ENCODE assay signal across 8 cellular contexts in genomic region chr22:23858484-23858815, GRCh38. TPM values are rescaled to one million over a fixed set of nuclear protein-coding genes. Genes with fewer than 3 reads are reported as not detected.
A peak's percentile ranks its signal among the peaks of the same experiment; 100 is the strongest.
DNase-seq lines count a peak whose midpoint lies in the region; ATAC-seq and TF ChIP-seq lines count a peak whose summit lies in the region.

No MANE protein-coding gene starts in this region.

- H3K27me3 ChIP-seq in CD4-positive, alpha-beta memory T cell (ENCODE audit: insufficient read depth, low read length): no peaks in the 10 kb centered on the region
- no peaks in the 10 kb centered on the region for H3K27me3 ChIP-seq in PC-9 (ENCODE audit: insufficient read depth, low read depth)
- no peaks in the 10 kb centered on the region for H3K27me3 ChIP-seq in ovary

- no peaks in the 10 kb centered on the region for H4K20me1 ChIP-seq in PC-9 (ENCODE audit: insufficient read depth)

- H3K4me1 Mint-ChIP-seq in CD4-positive, alpha-beta memory T cell: peaks cover 14 to 24% (median 19%) of the 10 kb centered on the region in 4 donors

- no peak for TF ChIP-seq EP300 in ovary (IDR thresholded peaks at IDR 0.05)

- H3K36me3 Mint-ChIP-seq in CD4-positive, alpha-beta memory T cell: peaks cover 6 to 8% of the 10 kb centered on the region in 2 donors

- no peak for DNase-seq in CD4-positive, alpha-beta memory T cell
- no peak for DNase-seq in PC-9
- no peak for DNase-seq in epithelial cell of proximal tubule (ENCODE audit: low read depth)
- no peak for DNase-seq in ovary
- no peak for DNase-seq in OCI-M2 (lab: John Stamatoyannopoulos, UW; ENCODE audit: unreplicated experiment)
- DNase-seq in NCI-H187 (lab: John Stamatoyannopoulos, UW): no peak
- no peak for DNase-seq in NCI-H1417 treated with DMSO at 0.1 percent for 48 hours (lab: John Stamatoyannopoulos, UW)

- ATAC-seq in HG03196 (IDR thresholded peaks at IDR 0.05; ENCODE audit: unreplicated experiment): no peak

- peak overlapping the region; percentile 84 to 94 (median 89) for H3K27ac Mint-ChIP-seq in CD4-positive, alpha-beta memory T cell

- peak overlapping the region; percentile 86 to 98 for H3K4me3 ChIP-seq in CD4-positive, alpha-beta memory T cell (ENCODE audit: low read length in 2 of 2)
- H3K4me3 ChIP-seq in PC-9 (peak overlapping the region; percentile 77), epithelial cell of proximal tubule (ENCODE audit: low read depth, low read length) (peak overlapping the region; percentile 96), ovary (peak overlapping the region; percentile 72)

- H3K4me3 Mint-ChIP-seq in CD4-positive, alpha-beta memory T cell: peak overlapping the region; percentile 92 to 98 (median 95)

- peaks cover 20% of the 10 kb centered on the region for H3K79me2 ChIP-seq in PC-9 (ENCODE audit: low read depth)

- H3K9me2 ChIP-seq in PC-9 (ENCODE audit: insufficient read depth): no peaks in the 10 kb centered on the region

- no TSS peak for BruUV-seq in PC-9 (replicated peaks; lab: Mats Ljungman, UMichigan)

- 27 to 38% (median 28%) methylated on average over 7 of the region's 7 CpGs for WGBS in ovary, 3 donors

- peak overlapping the region; percentile 76 for H3K27ac ChIP-seq in CD4-positive, alpha-beta memory T cell (ENCODE audit: low read depth, low read length)
- H3K27ac ChIP-seq in PC-9 (no peak overlapping the region), ovary (no peak overlapping the region)

- peak overlapping the region; percentile 86 for H2AFZ ChIP-seq in PC-9

- peaks cover 12% of the 10 kb centered on the region; the same call in 1 of the 2 replicates for H3F3A ChIP-seq in PC-9 (ENCODE audit: insufficient read depth, low read depth)

- H3K27me3 Mint-ChIP-seq in CD4-positive, alpha-beta memory T cell: no peaks in the 10 kb centered on the region

- no peaks in the 10 kb centered on the region for H3K9me3 ChIP-seq in CD4-positive, alpha-beta memory T cell (ENCODE audit: control insufficient read depth in 1 of 2, low read length in 2 of 2)
- H3K9me3 ChIP-seq in PC-9 (ENCODE audit: insufficient read depth, low read depth) (no peaks in the 10 kb centered on the region), ovary (no peaks in the 10 kb centered on the region)

- POLR2A ChIA-PET in CD4-positive, alpha-beta memory T cell (lab: Charles Lee; ENCODE audit: partially characterized antibody): interaction anchor here (0.5 to 3.4 kb wide), 10 partner anchors 9 to 162 kb away, joined by 3 to 73 read pairs (median 8); partner anchors contain the start of genes CABIN1, DERL3, MIF and ZNF70
- POLR2A ChIA-PET in PC-9 (lab: Charles Lee; ENCODE audit: unreplicated experiment): no interaction called here

- CTCF ChIA-PET in CD4-positive, alpha-beta memory T cell (lab: Charles Lee; ENCODE audit: partially characterized antibody): interaction anchor here (0.9 to 3.5 kb wide), 5 partner anchors 9 to 108 kb away, joined by 3 to 32 read pairs (median 12); partner anchors contain the start of genes MIF and ZNF70
- CTCF ChIA-PET in PC-9 (lab: Charles Lee): no interaction called here

- TF ChIP-seq POLR2A in ovary (IDR thresholded peaks at IDR 0.05): no peak

- no peaks in the 10 kb centered on the region for H3K9me3 Mint-ChIP-seq in CD4-positive, alpha-beta memory T cell

- H3K36me3 ChIP-seq in CD4-positive, alpha-beta memory T cell (ENCODE audit: insufficient read depth, low read length): no peaks in the 10 kb centered on the region
- no peaks in the 10 kb centered on the region for H3K36me3 ChIP-seq in PC-9 (ENCODE audit: low read depth)
- H3K36me3 ChIP-seq in ovary: no peaks in the 10 kb centered on the region

- TF ChIP-seq CTCF in PC-9 (conservative IDR thresholded peaks at IDR 0.05): no peak
- TF ChIP-seq CTCF in epithelial cell of proximal tubule (conservative IDR thresholded peaks at IDR 0.05; ENCODE audit: low read depth, low read length): no peak
- no peak for TF ChIP-seq CTCF in ovary (IDR thresholded peaks at IDR 0.05)

- peak overlapping the region; percentile 80 for H3K4me2 ChIP-seq in PC-9

- intact Hi-C loops in CD4-positive, alpha-beta memory T cell (cut with micrococcal nuclease): loop anchor here (5.0 to 10.0 kb wide), 2 partner anchors 34 to 96 kb away; partner anchors contain the start of gene MIF
- intact Hi-C loops in PC-9 (cut with micrococcal nuclease; ENCODE audit: unreplicated experiment) (loop anchor here (5.0 kb wide), 1 partner anchor 91 kb away; the partner anchor contains the start of gene CHCHD10), ovary (cut with DNase I) (no loop called here)

- H3K4me1 ChIP-seq in CD4-positive, alpha-beta memory T cell (ENCODE audit: insufficient read depth, low read length): peaks cover 19% of the 10 kb centered on the region
- H3K4me1 ChIP-seq in PC-9 (replicated peaks; ENCODE audit: insufficient read depth) (peaks cover 5% of the 10 kb centered on the region; the same call in 1 of the 2 replicates), ovary (ENCODE audit: insufficient read depth) (no peaks in the 10 kb centered on the region)

RNA-seq across cellular contexts. Expression of gene SLC2A11, which starts 0.8 kb away (rescaled TPM):
- 10 to 100 TPM; 24.5 to 27.2 TPM for total RNA-seq in CD4-positive, alpha-beta memory T cell
- 1 to 10 TPM; 3.9 to 5.0 TPM for polyA plus RNA-seq in CD4-positive, alpha-beta memory T cell
- 24.0 and 26.9 TPM in 2 replicates for total RNA-seq in PC-9 (2021)
- total RNA-seq in epithelial cell of proximal tubule: 13.1 and 14.3 TPM in 2 replicates
- total RNA-seq in ovary: 10 to 100 TPM; 14.2 to 25.3 (median 17.2) TPM
- 10 to 100 TPM; 13.7 to 15.0 TPM for polyA plus RNA-seq in ovary

RNA-seq across cellular contexts. Expression of gene DERL3, which starts 19.6 kb away (rescaled TPM):
- total RNA-seq in CD4-positive, alpha-beta memory T cell: 1 to 10 TPM; 1.9 to 2.9 TPM
- 1 to 10 TPM in 1 of 2 donors, under 1 TPM in 1; 0.25 to 1.5 TPM for polyA plus RNA-seq in CD4-positive, alpha-beta memory T cell
- total RNA-seq in PC-9 (2021): 0.41 and 1.2 TPM in 2 replicates
- 0.12 and 2.3 TPM in 2 replicates for total RNA-seq in epithelial cell of proximal tubule
- total RNA-seq in ovary: 1 to 10 TPM in 5 of 7 donors, under 1 TPM in 2; 0.76 to 3.9 (median 2.0) TPM
- polyA plus RNA-seq in ovary: 1 to 10 TPM in 1 of 2 donors, under 1 TPM in 1; 0.45 to 1.5 TPM

RNA-seq across cellular contexts. Expression of gene MIF, which starts 35.7 kb away (rescaled TPM):
- 100 to 1,000 TPM; 208 to 217 TPM for total RNA-seq in CD4-positive, alpha-beta memory T cell
- polyA plus RNA-seq in CD4-positive, alpha-beta memory T cell: 1,000 to 10,000 TPM; 1,156 to 1,346 TPM
- total RNA-seq in PC-9 (2021): 531 and 695 TPM in 2 replicates
- total RNA-seq in epithelial cell of proximal tubule: 901 and 1,073 TPM in 2 replicates
- total RNA-seq in ovary: 100 to 1,000 TPM; 194 to 426 (median 362) TPM
- polyA plus RNA-seq in ovary: 100 to 1,000 TPM in 1 of 2 donors, 1 to 10 TPM in 1; 1.1 to 289 TPM

Comparison
In these comparisons a context has a peak if more than half of its experiments do, and no peak if none do; other contexts are left out.
1. intact Hi-C loops: an anchor here in CD4-positive, alpha-beta memory T cell (5.0 to 10.0 kb wide) and PC-9 (5.0 kb wide); none called in ovary.